24 cellular contexts compared by ENCODE assay signal in genomic region chr15:92893200-92893599, GRCh38. TPM values are rescaled to one million over a fixed set of nuclear protein-coding genes. Genes with fewer than 3 reads are reported as not detected.
DNase-seq lines count a peak whose midpoint lies in the region; ATAC-seq and TF ChIP-seq lines count a peak whose summit lies in the region.
"Had no signal": no experiment of that assay in that cellular context is flagged by ENCODE, and none has a peak within 500 bp of the region (broad histone marks: within the 10 kb centered on the region; RNA-seq: fewer than 3 reads in every experiment).

No MANE protein-coding gene starts in this region.

- H3K4me1 ChIP-seq in CD8-positive, alpha-beta T cell (ENCODE audit: insufficient read depth, low read length) = peaks cover 85% of the 10 kb centered on the region
- H3K4me1 ChIP-seq in BE2C = peaks cover under 1% of the 10 kb centered on the region
- H3K4me1 ChIP-seq: SJSA1 had no signal

- H3K27ac ChIP-seq in CD8-positive, alpha-beta T cell (ENCODE audit: low read depth, low read length) = no peak overlapping the region
- H3K27ac ChIP-seq: coronary artery, SJSA1, WERI-Rb-1 had no signal

- no peaks in the 10 kb centered on the region for H3K9me3 ChIP-seq in CD8-positive, alpha-beta T cell (ENCODE audit: low read length)
- no peaks in the 10 kb centered on the region for H3K9me3 ChIP-seq in BE2C
- H3K9me3 ChIP-seq: breast epithelium, SJSA1, spleen, tibial nerve had no signal

- no peaks in the 10 kb centered on the region for H3K27me3 Mint-ChIP-seq in activated CD4-positive, alpha-beta T cell treated with anti-CD3 and anti-CD28 coated beads for 36 hours
- H3K27me3 Mint-ChIP-seq in CD8-positive, alpha-beta T cell (ENCODE audit: low read depth) = no peaks in the 10 kb centered on the region
- no peaks in the 10 kb centered on the region for H3K27me3 Mint-ChIP-seq in activated CD8-positive, alpha-beta T cell treated with anti-CD3 and anti-CD28 coated beads for 36 hours
- no peaks in the 10 kb centered on the region for H3K27me3 Mint-ChIP-seq in naive thymus-derived CD8-positive, alpha-beta T cell

- peaks cover 32% of the 10 kb centered on the region for H3K36me3 ChIP-seq in CD8-positive, alpha-beta T cell (ENCODE audit: insufficient read depth, low read length)
- peaks cover 95% of the 10 kb centered on the region for H3K36me3 ChIP-seq in BE2C

- H3K36me3 Mint-ChIP-seq in activated CD4-positive, alpha-beta T cell treated with anti-CD3 and anti-CD28 coated beads for 36 hours (ENCODE audit: low read depth) = peaks cover 85% of the 10 kb centered on the region
- peaks cover 83% of the 10 kb centered on the region for H3K36me3 Mint-ChIP-seq in CD8-positive, alpha-beta T cell
- peaks cover 81% of the 10 kb centered on the region for H3K36me3 Mint-ChIP-seq in activated CD8-positive, alpha-beta T cell treated with anti-CD3 and anti-CD28 coated beads for 36 hours (ENCODE audit: low read depth)
- peaks cover 9 to 86% (median 55%) of the 10 kb centered on the region in 3 donors for H3K36me3 Mint-ChIP-seq in naive thymus-derived CD8-positive, alpha-beta T cell

- H3K4me3 ChIP-seq in CD8-positive, alpha-beta T cell (ENCODE audit: low read depth, low read length) = no peak overlapping the region
- no peak overlapping the region for H3K4me3 ChIP-seq in BE2C (ENCODE audit: low read depth, low read length)
- H3K4me3 ChIP-seq: breast epithelium, coronary artery, GM23338, SJSA1, tibial nerve had no signal

- peaks cover 5% of the 10 kb centered on the region for H3K9me3 Mint-ChIP-seq in activated CD4-positive, alpha-beta T cell treated with anti-CD3 and anti-CD28 coated beads for 36 hours (ENCODE audit: low read depth)
- peaks cover 5% of the 10 kb centered on the region for H3K9me3 Mint-ChIP-seq in CD8-positive, alpha-beta T cell
- H3K9me3 Mint-ChIP-seq in activated CD8-positive, alpha-beta T cell treated with anti-CD3 and anti-CD28 coated beads for 36 hours = peaks cover 9% of the 10 kb centered on the region
- H3K9me3 Mint-ChIP-seq in naive thymus-derived CD8-positive, alpha-beta T cell = peaks cover 0 to 3% (median 0%) of the 10 kb centered on the region in 9 donors
- H3K9me3 Mint-ChIP-seq: GM23338 had no signal

- no peak for DNase-seq in activated CD4-positive, alpha-beta T cell treated with anti-CD3 and anti-CD28 coated beads for 36 hours
- no peak for DNase-seq in activated CD4-positive, alpha-beta T cell treated with anti-CD3 and anti-CD28 coated beads for 1 hour
- no peak for DNase-seq in CD8-positive, alpha-beta T cell
- no peak for DNase-seq in activated CD8-positive, alpha-beta T cell treated with anti-CD3 and anti-CD28 coated beads for 36 hours
- DNase-seq in naive thymus-derived CD8-positive, alpha-beta T cell = peak in 1 of 10 donors; percentile 3
- DNase-seq in NCI-H446 treated with DMSO at 0.1 percent for 48 hours (lab: John Stamatoyannopoulos, UW) = no peak
- DNase-seq in BE2C = no peak
- DNase-seq: activated CD4-positive, alpha-beta T cell treated with anti-CD3 and anti-CD28 coated beads, Interleukin-2, amount 50 U/mL, for 4 hours; Calu3; NCI-H1105; NCI-H2029 treated with DMSO at 0.1 percent for 48 hours; retina; spleen; stimulated activated CD4-positive, alpha-beta T cell treated with anti-CD3 and anti-CD28 coated beads, Interleukin-4, amount 100 ng/mL, for 1 hour; stimulated activated naive CD8-positive, alpha-beta T cell treated with anti-CD3 and anti-CD28 coated beads, Interleukin-15, Interleukin-2, amounts not matched to agents 100 U/mL and 50 U/mL, for 24 hours; WERI-Rb-1 had no signal

- peak overlapping the region; percentile 63 for H3K27ac Mint-ChIP-seq in activated CD4-positive, alpha-beta T cell treated with anti-CD3 and anti-CD28 coated beads for 36 hours
- peak overlapping the region; percentile 62 for H3K27ac Mint-ChIP-seq in CD8-positive, alpha-beta T cell
- H3K27ac Mint-ChIP-seq in activated CD8-positive, alpha-beta T cell treated with anti-CD3 and anti-CD28 coated beads for 36 hours = peak overlapping the region; percentile 84
- H3K27ac Mint-ChIP-seq in naive thymus-derived CD8-positive, alpha-beta T cell = peak overlapping the region in 8 of 10 donors; percentile 72 to 92 (median 90)

- H3K4me1 Mint-ChIP-seq in activated CD4-positive, alpha-beta T cell treated with anti-CD3 and anti-CD28 coated beads for 36 hours = peaks cover 78% of the 10 kb centered on the region
- peaks cover 78% of the 10 kb centered on the region for H3K4me1 Mint-ChIP-seq in CD8-positive, alpha-beta T cell (ENCODE audit: low read depth)
- peaks cover 76% of the 10 kb centered on the region for H3K4me1 Mint-ChIP-seq in activated CD8-positive, alpha-beta T cell treated with anti-CD3 and anti-CD28 coated beads for 36 hours (ENCODE audit: low read depth)
- H3K4me1 Mint-ChIP-seq in naive thymus-derived CD8-positive, alpha-beta T cell = peaks cover 23 to 87% (median 68%) of the 10 kb centered on the region in 4 donors

- intact Hi-C loops in activated CD4-positive, alpha-beta T cell treated with anti-CD3 and anti-CD28 coated beads for 36 hours (cut with DNase I, micrococcal nuclease) = no loop called here
- intact Hi-C loops in CD8-positive, alpha-beta T cell (cut with DNase I, micrococcal nuclease) = no loop called here
- intact Hi-C loops in activated CD8-positive, alpha-beta T cell treated with anti-CD3 and anti-CD28 coated beads for 36 hours (cut with micrococcal nuclease) = no loop called here

- ATAC-seq in activated CD4-positive, alpha-beta T cell treated with anti-CD3 and anti-CD28 coated beads for 36 hours = no peak
- no peak for ATAC-seq in CD8-positive, alpha-beta T cell
- ATAC-seq in activated CD8-positive, alpha-beta T cell treated with anti-CD3 and anti-CD28 coated beads for 36 hours = no peak
- ATAC-seq in naive thymus-derived CD8-positive, alpha-beta T cell = no peak
- ATAC-seq in HG03442 (IDR thresholded peaks at IDR 0.05; ENCODE audit: unreplicated experiment) = no peak
- ATAC-seq: GM23338; HepG2; Panc1; stimulated activated naive CD8-positive, alpha-beta T cell treated with anti-CD3 and anti-CD28 coated beads, Interleukin-15, Interleukin-2, amounts not matched to agents 100 U/mL and 50 U/mL, for 24 hours had no signal

- POLR2A ChIA-PET in activated CD4-positive, alpha-beta T cell treated with anti-CD3 and anti-CD28 coated beads for 36 hours (lab: Charles Lee) = interaction anchor here (0.6 to 1.6 kb wide), 4 partner anchors 10 to 25 kb away, joined by 3 to 10 read pairs (median 3); no protein-coding TSS in a partner anchor
- POLR2A ChIA-PET in CD8-positive, alpha-beta T cell (lab: Charles Lee) = interaction anchor here (0.9 to 7.6 kb wide), 8 partner anchors 10 to 94 kb away, joined by 3 to 73 read pairs (median 4); no protein-coding TSS in a partner anchor
- POLR2A ChIA-PET in activated CD8-positive, alpha-beta T cell treated with anti-CD3 and anti-CD28 coated beads for 36 hours (lab: Charles Lee) = interaction anchor here (0.9 to 19.7 kb wide), 7 partner anchors 8 to 87 kb away, joined by 3 to 642 read pairs (median 7); partner anchors contain the start of gene CHD2
- POLR2A ChIA-PET in naive thymus-derived CD8-positive, alpha-beta T cell (lab: Charles Lee) = interaction anchor here (0.6 to 20.3 kb wide), 7 partner anchors 10 to 84 kb away, joined by 3 to 659 read pairs (median 12); partner anchors contain the start of gene CHD2

- no peak for TF ChIP-seq CTCF in CD8-positive, alpha-beta T cell (IDR thresholded peaks at IDR 0.05)
- no peak for TF ChIP-seq CTCF in activated CD8-positive, alpha-beta T cell treated with anti-CD3 and anti-CD28 coated beads for 36 hours (IDR thresholded peaks at IDR 0.05)
- no peak for TF ChIP-seq CTCF in BE2C (IDR thresholded peaks at IDR 0.05; ENCODE audit: low read depth, low read length)

- H3K4me3 Mint-ChIP-seq in activated CD4-positive, alpha-beta T cell treated with anti-CD3 and anti-CD28 coated beads for 36 hours = no peak overlapping the region
- no peak overlapping the region for H3K4me3 Mint-ChIP-seq in CD8-positive, alpha-beta T cell
- peak overlapping the region; percentile 68 for H3K4me3 Mint-ChIP-seq in activated CD8-positive, alpha-beta T cell treated with anti-CD3 and anti-CD28 coated beads for 36 hours
- H3K4me3 Mint-ChIP-seq in naive thymus-derived CD8-positive, alpha-beta T cell = peak overlapping the region in 6 of 10 donors; percentile 45 to 88 (median 65)
- H3K4me3 Mint-ChIP-seq: GM23338 had no signal

- no peaks in the 10 kb centered on the region for H3K27me3 ChIP-seq in CD8-positive, alpha-beta T cell (ENCODE audit: insufficient read depth, low read length)
- H3K27me3 ChIP-seq in BE2C = no peaks in the 10 kb centered on the region
- H3K27me3 ChIP-seq: breast epithelium, SJSA1, spleen, tibial nerve had no signal

- CTCF ChIA-PET in activated CD4-positive, alpha-beta T cell treated with anti-CD3 and anti-CD28 coated beads for 36 hours (lab: Charles Lee) = interaction anchor here (0.9 to 5.9 kb wide), 2 partner anchors 10 kb away, joined by 3 to 49 read pairs; no protein-coding TSS in a partner anchor
- CTCF ChIA-PET in CD8-positive, alpha-beta T cell (lab: Charles Lee) = interaction anchor here (1.2 to 2.2 kb wide), 3 partner anchors 10 to 25 kb away, joined by 3 to 11 read pairs (median 3); no protein-coding TSS in a partner anchor
- CTCF ChIA-PET in activated CD8-positive, alpha-beta T cell treated with anti-CD3 and anti-CD28 coated beads for 36 hours (lab: Charles Lee) = interaction anchor here (1.3 to 2.2 kb wide), 2 partner anchors 8 to 84 kb away, joined by 3 to 8 read pairs; no protein-coding TSS in a partner anchor

RNA-seq across cellular contexts. Expression of gene CHD2, which starts 6.9 kb away (rescaled TPM):
- 100 to 1,000 TPM; 118 to 149 TPM for total RNA-seq in activated CD4-positive, alpha-beta T cell treated with anti-CD3 and anti-CD28 coated beads for 36 hours
- 100 to 1,000 TPM; 615 to 669 TPM for total RNA-seq in CD8-positive, alpha-beta T cell
- 100 to 1,000 TPM; 124 to 138 TPM for total RNA-seq in activated CD8-positive, alpha-beta T cell treated with anti-CD3 and anti-CD28 coated beads for 36 hours
- total RNA-seq in naive thymus-derived CD8-positive, alpha-beta T cell = 100 to 1,000 TPM; 415 to 427 TPM
- polyA plus RNA-seq in naive thymus-derived CD8-positive, alpha-beta T cell = 100 to 1,000 TPM in 1 of 3 donors, 10 to 100 TPM in 2; 53.1 to 101 (median 68.1) TPM
- 77.7 TPM for polyA plus RNA-seq in BE2C (2012; ENCODE audit: insufficient read depth, insufficient read length, low read depth)

Comparison
In these comparisons a context has a peak if more than half of its experiments do, and no peak if none do; other contexts are left out.
1. H3K4me3 Mint-ChIP-seq: peak in activated CD8-positive, alpha-beta T cell treated with anti-CD3 and anti-CD28 coated beads for 36 hours (single experiment) and naive thymus-derived CD8-positive, alpha-beta T cell (6 of 10); none in activated CD4-positive, alpha-beta T cell treated with anti-CD3 and anti-CD28 coated beads for 36 hours (single experiment) and CD8-positive, alpha-beta T cell (single experiment).
2. Peak in every context shown above with its lines, with median percentiles within 50 percentile points of each other: H3K27ac Mint-ChIP-seq.